Comparison of ENCODE assay signal across 2 cellular contexts in the genomic region with DNA sequence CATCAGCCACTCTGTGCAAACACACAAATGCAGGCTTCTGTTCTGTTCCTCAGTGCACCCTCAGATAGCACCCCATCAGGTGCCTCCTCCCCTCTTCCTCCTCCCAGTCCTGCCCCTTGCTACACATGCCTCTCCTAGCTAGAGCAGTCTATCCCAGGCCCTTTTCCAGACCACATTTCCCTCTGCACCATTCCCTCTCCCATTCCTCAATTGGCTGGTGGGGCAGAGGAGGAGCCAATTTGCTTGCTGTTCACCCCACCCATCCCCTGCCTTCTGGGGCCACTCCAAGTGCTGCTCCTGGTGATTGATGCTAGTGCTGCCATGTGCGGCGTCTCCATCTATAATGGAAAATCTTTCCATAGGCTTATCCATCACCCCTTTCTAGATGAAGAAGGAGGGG.
TF ChIP-seq lines count a peak whose summit lies in the region.

No MANE protein-coding gene starts in this region.

TF ChIP-seq in GM23338, 12 proteins besides CTCF, POLR2A, EP300 and RAD21:
- TF ChIP-seq ZNF114 (CRISPR knock-in tag; IDR thresholded peaks at IDR 0.05) (no peak), STAT1 (IDR thresholded peaks at IDR 0.05; ENCODE audit: unreplicated experiment) (no peak), POLR2AphosphoS5 (IDR thresholded peaks at IDR 0.05; ENCODE audit: low read depth) (no peak), EZH2phosphoT487 (IDR thresholded peaks at IDR 0.05; ENCODE audit: unreplicated experiment) (no peak)
- TF ChIP-seq, protein P1, sequence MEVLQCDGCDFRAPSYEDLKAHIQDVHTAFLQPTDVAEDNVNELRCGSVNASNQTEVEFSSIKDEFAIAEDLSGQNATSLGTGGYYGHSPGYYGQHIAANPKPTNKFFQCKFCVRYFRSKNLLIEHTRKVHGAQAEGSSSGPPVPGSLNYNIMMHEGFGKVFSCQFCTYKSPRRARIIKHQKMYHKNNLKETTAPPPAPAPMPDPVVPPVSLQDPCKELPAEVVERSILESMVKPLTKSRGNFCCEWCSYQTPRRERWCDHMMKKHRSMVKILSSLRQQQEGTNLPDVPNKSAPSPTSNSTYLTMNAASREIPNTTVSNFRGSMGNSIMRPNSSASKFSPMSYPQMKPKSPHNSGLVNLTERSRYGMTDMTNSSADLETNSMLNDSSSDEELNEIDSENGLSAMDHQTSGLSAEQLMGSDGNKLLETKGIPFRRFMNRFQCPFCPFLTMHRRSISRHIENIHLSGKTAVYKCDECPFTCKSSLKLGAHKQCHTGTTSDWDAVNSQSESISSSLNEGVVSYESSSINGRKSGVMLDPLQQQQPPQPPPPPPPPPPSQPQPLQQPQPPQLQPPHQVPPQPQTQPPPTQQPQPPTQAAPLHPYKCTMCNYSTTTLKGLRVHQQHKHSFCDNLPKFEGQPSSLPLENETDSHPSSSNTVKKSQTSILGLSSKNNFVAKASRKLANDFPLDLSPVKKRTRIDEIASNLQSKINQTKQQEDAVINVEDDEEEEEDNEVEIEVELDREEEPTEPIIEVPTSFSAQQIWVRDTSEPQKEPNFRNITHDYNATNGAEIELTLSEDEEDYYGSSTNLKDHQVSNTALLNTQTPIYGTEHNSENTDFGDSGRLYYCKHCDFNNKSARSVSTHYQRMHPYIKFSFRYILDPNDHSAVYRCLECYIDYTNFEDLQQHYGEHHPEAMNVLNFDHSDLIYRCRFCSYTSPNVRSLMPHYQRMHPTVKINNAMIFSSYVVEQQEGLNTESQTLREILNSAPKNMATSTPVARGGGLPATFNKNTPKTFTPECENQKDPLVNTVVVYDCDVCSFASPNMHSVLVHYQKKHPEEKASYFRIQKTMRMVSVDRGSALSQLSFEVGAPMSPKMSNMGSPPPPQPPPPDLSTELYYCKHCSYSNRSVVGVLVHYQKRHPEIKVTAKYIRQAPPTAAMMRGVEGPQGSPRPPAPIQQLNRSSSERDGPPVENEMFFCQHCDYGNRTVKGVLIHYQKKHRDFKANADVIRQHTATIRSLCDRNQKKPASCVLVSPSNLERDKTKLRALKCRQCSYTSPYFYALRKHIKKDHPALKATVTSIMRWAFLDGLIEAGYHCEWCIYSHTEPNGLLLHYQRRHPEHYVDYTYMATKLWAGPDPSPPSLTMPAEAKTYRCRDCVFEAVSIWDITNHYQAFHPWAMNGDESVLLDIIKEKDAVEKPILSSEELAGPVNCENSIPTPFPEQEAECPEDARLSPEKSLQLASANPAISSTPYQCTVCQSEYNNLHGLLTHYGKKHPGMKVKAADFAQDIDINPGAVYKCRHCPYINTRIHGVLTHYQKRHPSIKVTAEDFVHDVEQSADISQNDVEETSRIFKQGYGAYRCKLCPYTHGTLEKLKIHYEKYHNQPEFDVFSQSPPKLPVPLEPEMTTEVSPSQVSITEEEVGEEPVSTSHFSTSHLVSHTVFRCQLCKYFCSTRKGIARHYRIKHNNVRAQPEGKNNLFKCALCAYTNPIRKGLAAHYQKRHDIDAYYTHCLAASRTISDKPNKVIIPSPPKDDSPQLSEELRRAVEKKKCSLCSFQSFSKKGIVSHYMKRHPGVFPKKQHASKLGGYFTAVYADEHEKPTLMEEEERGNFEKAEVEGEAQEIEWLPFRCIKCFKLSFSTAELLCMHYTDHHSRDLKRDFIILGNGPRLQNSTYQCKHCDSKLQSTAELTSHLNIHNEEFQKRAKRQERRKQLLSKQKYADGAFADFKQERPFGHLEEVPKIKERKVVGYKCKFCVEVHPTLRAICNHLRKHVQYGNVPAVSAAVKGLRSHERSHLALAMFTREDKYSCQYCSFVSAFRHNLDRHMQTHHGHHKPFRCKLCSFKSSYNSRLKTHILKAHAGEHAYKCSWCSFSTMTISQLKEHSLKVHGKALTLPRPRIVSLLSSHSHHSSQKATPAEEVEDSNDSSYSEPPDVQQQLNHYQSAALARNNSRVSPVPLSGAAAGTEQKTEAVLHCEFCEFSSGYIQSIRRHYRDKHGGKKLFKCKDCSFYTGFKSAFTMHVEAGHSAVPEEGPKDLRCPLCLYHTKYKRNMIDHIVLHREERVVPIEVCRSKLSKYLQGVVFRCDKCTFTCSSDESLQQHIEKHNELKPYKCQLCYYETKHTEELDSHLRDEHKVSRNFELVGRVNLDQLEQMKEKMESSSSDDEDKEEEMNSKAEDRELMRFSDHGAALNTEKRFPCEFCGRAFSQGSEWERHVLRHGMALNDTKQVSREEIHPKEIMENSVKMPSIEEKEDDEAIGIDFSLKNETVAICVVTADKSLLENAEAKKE (CRISPR knock-in tag; IDR thresholded peaks at IDR 0.05) = no peak

TF ChIP-seq in H1, 55 proteins besides CTCF, POLR2A, EP300 and RAD21:
- no peak for TF ChIP-seq TAF7 (optimal IDR thresholded peaks at IDR 0.05; ENCODE audit: borderline replicate concordance, low read depth, low read length)
- no peak for TF ChIP-seq YY1 (IDR thresholded peaks at IDR 0.05; ENCODE audit: low read depth, low read length)
- no peak for TF ChIP-seq SP4 (IDR thresholded peaks at IDR 0.05; ENCODE audit: low read length)
TF ChIP-seq in H1: peak in this region for 0.
